6 cellular contexts compared by ENCODE assay signal in the genomic region with DNA sequence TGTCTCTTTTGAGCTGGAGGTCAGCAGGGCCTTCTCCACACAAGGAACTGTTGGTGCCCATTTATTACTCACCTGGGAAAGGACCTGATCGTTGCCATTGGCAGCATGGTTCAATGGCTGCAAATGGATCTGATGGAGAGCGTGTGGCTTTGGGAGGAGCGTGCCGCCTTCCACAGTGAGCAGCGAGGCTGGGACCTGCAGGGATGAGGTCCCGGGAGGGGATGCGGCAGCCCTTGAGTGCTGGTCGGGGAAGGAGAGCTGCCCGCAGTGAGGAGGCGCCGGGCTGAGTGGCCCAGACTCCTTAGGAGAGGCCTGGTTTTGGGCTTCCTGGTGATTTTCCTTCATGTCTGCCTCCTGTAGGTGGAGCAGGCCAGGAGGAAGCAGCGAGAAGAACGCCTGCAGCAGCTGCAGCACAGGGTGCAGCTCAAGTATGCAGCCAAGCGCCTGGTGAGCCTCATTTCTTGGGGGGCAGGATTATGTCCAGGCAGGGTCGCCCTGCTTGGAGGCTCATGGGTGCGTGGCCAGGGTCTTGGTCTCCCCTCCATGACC.
DNase-seq lines count a peak whose midpoint lies in the region; ATAC-seq, FAIRE-seq and TF ChIP-seq lines count a peak whose summit lies in the region.
"Not testable (repeated sequence)": the region's sequence is repeated elsewhere in the genome, so short reads cannot be mapped to it uniquely, and the experiment has no call there.

No MANE protein-coding gene starts in this region.

- H3K4me3 Mint-ChIP-seq in H9, endodermal cell: not testable (repeated sequence)

- FAIRE-seq in kidney (lab: Jason Lieb, UNC), result not testable (repeated sequence)

- not testable (repeated sequence) for H3K79me1 ChIP-seq in H9 (ENCODE audit: insufficient read depth, low read depth, low read length, poor library complexity, severe bottlenecking)

- H3K9me3 Mint-ChIP-seq in H9, endodermal cell: not testable (repeated sequence)

- not testable (repeated sequence) for H3K56ac ChIP-seq in H9 (ENCODE audit: insufficient read length, low read depth, low read length)

- H2BK120ac ChIP-seq in H9 (ENCODE audit: low read depth, low read length, poor library complexity, severe bottlenecking), result not testable (repeated sequence)

- not testable (repeated sequence) for H3K23me2 ChIP-seq in H9 (ENCODE audit: insufficient read length, low read depth, low read length, poor library complexity, severe bottlenecking)

- not testable (repeated sequence) for H3K79me2 ChIP-seq in H9 (ENCODE audit: insufficient read depth, low read length)

- intact Hi-C loops in heart right ventricle (cut with DNase I); kidney (cut with DNase I); right lobe of liver (cut with DNase I); aorta (cut with DNase I): not testable (repeated sequence)

- H3K14ac ChIP-seq in H9 (ENCODE audit: insufficient read depth, low read length), result not testable (repeated sequence)

- not testable (repeated sequence) for H2BK12ac ChIP-seq in H9 (ENCODE audit: insufficient read length, low read depth, low read length)

- not testable (repeated sequence) for H3K9me3 ChIP-seq in H9 (ENCODE audit: control insufficient read depth, low read depth, low read length); endodermal cell (ENCODE audit: control insufficient read depth, low read length); heart right ventricle; kidney (ENCODE audit: control insufficient read depth in 1 of 2, low read length in 2 of 2); right lobe of liver; aorta (ENCODE audit: control insufficient read depth, low read length)

- H3K4me3 ChIP-seq in endodermal cell (ENCODE audit: low read length); kidney (ENCODE audit: low read length in 2 of 2); right lobe of liver; aorta (ENCODE audit: low read length in 2 of 2): not testable (repeated sequence)
- H3K4me3 ChIP-seq in heart right ventricle, result peak overlapping the region in 1 of 10 donors; percentile 28

- H3K4ac ChIP-seq in H9 (ENCODE audit: low read depth, low read length), result not testable (repeated sequence)

- not testable (repeated sequence) for TF ChIP-seq POLR2A in right lobe of liver (IDR thresholded peaks at IDR 0.05)

- not testable (repeated sequence) for H3K4me2 ChIP-seq in H9 (ENCODE audit: insufficient read depth, insufficient read length, low read length)

- TF ChIP-seq CTCF in H9 (conservative IDR thresholded peaks at IDR 0.05); endodermal cell (conservative IDR thresholded peaks at IDR 0.05); heart right ventricle (IDR thresholded peaks at IDR 0.05); kidney (IDR thresholded peaks at IDR 0.05; ENCODE audit: borderline replicate concordance, extremely low read depth, insufficient read depth); right lobe of liver (IDR thresholded peaks at IDR 0.05): not testable (repeated sequence)

- H3K23ac ChIP-seq in H9 (ENCODE audit: insufficient read length, low read depth, low read length), result not testable (repeated sequence)

- H4K20me1 ChIP-seq in H9 (ENCODE audit: control insufficient read depth, insufficient read depth, insufficient read length), result not testable (repeated sequence)

- H3K36me3 Mint-ChIP-seq in H9 (ENCODE audit: insufficient read depth in 1 of 3, low read depth in 3 of 3) (peaks cover 2 to 15% (median 8%) of the 10 kb centered on the region in 3 experiments; a peak in 6 of 7 replicates), endodermal cell (ENCODE audit: low read depth) (peaks cover 13% of the 10 kb centered on the region)

- H3K27ac Mint-ChIP-seq in H9, result peak overlapping the region in 1 of 3 experiments; percentile 72; a peak in 1 of 7 replicates
- not testable (repeated sequence) for H3K27ac Mint-ChIP-seq in endodermal cell

- not testable (repeated sequence) for H3K4me1 ChIP-seq in H9 (ENCODE audit: insufficient read depth, low read length); endodermal cell (ENCODE audit: control insufficient read depth, insufficient read depth, low read length); heart right ventricle; kidney (ENCODE audit: control insufficient read depth in 1 of 2, insufficient read depth in 1 of 2, low read depth in 1 of 2, low read length in 2 of 2); right lobe of liver; aorta (ENCODE audit: control insufficient read depth in 1 of 2, insufficient read depth in 2 of 2, low read length in 2 of 2)

- H4K91ac ChIP-seq in H9 (ENCODE audit: insufficient read length, low read depth, low read length), result not testable (repeated sequence)

- H3K36me3 ChIP-seq in endodermal cell (ENCODE audit: control insufficient read depth, insufficient read depth, low read length); heart right ventricle; kidney (ENCODE audit: control insufficient read depth in 1 of 2, insufficient read depth in 2 of 2, low read length in 2 of 2); right lobe of liver; aorta (ENCODE audit: control insufficient read depth in 1 of 2, insufficient read depth in 2 of 2, low read length in 1 of 2): not testable (repeated sequence)

- not testable (repeated sequence) for H3K4me1 Mint-ChIP-seq in H9, endodermal cell

- not testable (repeated sequence) for H2AFZ ChIP-seq in H9 (ENCODE audit: low read length)

- H3K27ac ChIP-seq in H9 (ENCODE audit: insufficient read length, low read depth, low read length); endodermal cell (ENCODE audit: low read depth, low read length); heart right ventricle; kidney (ENCODE audit: low read depth in 2 of 2, low read length in 2 of 2); right lobe of liver; aorta (ENCODE audit: low read depth in 1 of 2, low read length in 2 of 2): not testable (repeated sequence)

- H3T11ph ChIP-seq in H9 (ENCODE audit: low read length), result not testable (repeated sequence)

- H3K27me3 Mint-ChIP-seq in H9 (ENCODE audit: low read depth); endodermal cell (ENCODE audit: insufficient read depth): not testable (repeated sequence)

- not testable (repeated sequence) for H2BK20ac ChIP-seq in H9 (ENCODE audit: low read depth, low read length, poor library complexity, severe bottlenecking)

- H2BK5ac ChIP-seq in H9 (ENCODE audit: insufficient read length, low read length), result not testable (repeated sequence)

- H4K5ac ChIP-seq in H9 (ENCODE audit: insufficient read length, low read depth, low read length), result not testable (repeated sequence)

- H4K8ac ChIP-seq in H9 (replicated peaks; ENCODE audit: insufficient read length, low read depth, low read length), result not testable (repeated sequence)

- ATAC-seq in heart right ventricle (peak in 7 of 8 donors; percentile 19 to 69 (median 48)), right lobe of liver (peak in 3 of 4 donors; percentile 12 to 33 (median 26)), aorta (ENCODE audit: low FRiP score) (peak; percentile 30)

- H3K27me3 ChIP-seq in H9 (ENCODE audit: insufficient read depth, low read length); endodermal cell (ENCODE audit: control insufficient read depth, insufficient read depth, low read length, poor library complexity, severe bottlenecking); heart right ventricle; right lobe of liver; aorta (ENCODE audit: control insufficient read depth in 1 of 2, insufficient read depth in 2 of 2, low read length in 1 of 2): not testable (repeated sequence)

- H2BK15ac ChIP-seq in H9 (ENCODE audit: low read depth, low read length), result not testable (repeated sequence)

- not testable (repeated sequence) for H3K9ac ChIP-seq in H9 (ENCODE audit: extremely low read depth, insufficient read length, low read length); endodermal cell (ENCODE audit: extremely low read depth, low read length, poor library complexity, severe bottlenecking); kidney (ENCODE audit: low read length in 2 of 2)

- not testable (repeated sequence) for H3K18ac ChIP-seq in H9 (ENCODE audit: insufficient read length, low read depth, low read length)

- DNase-seq in H9 (peak; percentile 22), endodermal cell (peak; percentile 13), kidney (peak; percentile 67)
- DNase-seq in heart right ventricle, right lobe of liver, aorta: not testable (repeated sequence)

- H2AK5ac ChIP-seq in H9 (ENCODE audit: insufficient read length, low read length), result not testable (repeated sequence)

- WGBS in H9 (ENCODE audit: extremely low coverage, insufficient read length, low lambda C conversion rate), result no CpG with 5 or more reads among the region's 16 CpGs
- 94% methylated on average over 11 of the region's 16 CpGs; no CpG with 5 or more reads in 1 of the 2 experiments for WGBS in endodermal cell (ENCODE audit: insufficient coverage in 1 of 2, insufficient read length in 1 of 2), 2 experiments
- WGBS in heart right ventricle, 2 donors, result 76 to 85% methylated on average over 7 to 13 of the region's 16 CpGs
- 85% methylated on average over 5 of the region's 16 CpGs for WGBS in right lobe of liver (ENCODE audit: insufficient coverage, low coverage, low lambda C conversion rate, missing lambda C conversion rate)
- WGBS in aorta, 2 donors, result 94 to 95% methylated on average over 12 to 14 of the region's 16 CpGs
